ENCODE assay signal across 1 cellular context in genomic region chr1:13710097-13710496, GRCh38.
TF ChIP-seq lines count a peak whose summit lies in the region.

No MANE protein-coding gene starts in this region.

TF ChIP-seq in GM12878, 131 proteins besides CTCF, POLR2A, EP300 and RAD21 (continued from another document):
- TF ChIP-seq SKIL (IDR thresholded peaks at IDR 0.05; ENCODE audit: low read depth, poor library complexity, severe bottlenecking) (no peak), CEBPZ (IDR thresholded peaks at IDR 0.05; ENCODE audit: low read depth, low read length) (no peak), SMAD5 (IDR thresholded peaks at IDR 0.05; ENCODE audit: low read depth) (no peak), MTA2 (IDR thresholded peaks at IDR 0.05; ENCODE audit: low read depth) (no peak)
